Comparison of ENCODE assay signal across 8 cellular contexts in the genomic region with DNA sequence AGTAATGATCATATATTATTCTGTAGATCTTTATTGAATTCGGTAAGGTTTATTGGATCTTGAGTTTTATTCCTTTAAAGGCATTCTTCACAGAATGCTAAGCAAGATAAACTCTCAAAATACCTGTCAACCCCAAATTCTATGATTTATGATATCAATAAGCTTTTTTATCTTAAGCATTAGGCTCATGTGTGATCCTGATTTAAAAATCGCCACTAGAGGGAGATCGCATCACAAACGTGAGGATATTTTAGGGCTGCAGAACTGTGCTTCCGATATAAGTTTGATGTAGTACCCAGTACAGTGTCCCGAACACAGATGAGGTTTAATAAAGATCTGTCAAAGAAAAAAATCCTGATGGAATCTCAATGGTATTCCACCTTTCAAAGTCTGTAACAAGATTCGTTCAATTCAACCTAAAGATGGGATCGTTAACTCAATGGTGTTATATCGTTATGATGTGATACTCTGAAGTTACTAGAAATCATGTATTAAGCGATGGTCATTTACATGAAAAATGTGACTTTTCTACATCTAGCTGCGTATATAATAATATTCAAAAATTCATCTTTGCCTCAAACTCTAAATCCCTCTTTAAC.
DNase-seq lines count a peak whose midpoint lies in the region; ATAC-seq and TF ChIP-seq lines count a peak whose summit lies in the region.

No MANE protein-coding gene starts in this region.

- no peak overlapping the region for H3K4me2 ChIP-seq in HCT116 (ENCODE audit: low read length)

- peak; percentile 56 for TF ChIP-seq RAD21 in HCT116 (IDR thresholded peaks at IDR 0.05; ENCODE audit: low read depth)

- no peak for TF ChIP-seq POLR2A in HCT116 (IDR thresholded peaks at IDR 0.05; ENCODE audit: borderline replicate concordance, extremely low read depth, insufficient read depth, insufficient read length)
- no peak for TF ChIP-seq POLR2A in heart left ventricle (IDR thresholded peaks at IDR 0.05)
- no peak for TF ChIP-seq POLR2A in sigmoid colon (IDR thresholded peaks at IDR 0.05)

- H3K9me3 ChIP-seq in HCT116 (ENCODE audit: control insufficient read depth in 1 of 2, insufficient read depth in 1 of 2, low read depth in 1 of 2, low read length in 2 of 2) (no peaks in the 10 kb centered on the region), heart left ventricle (no peaks in the 10 kb centered on the region), sigmoid colon (no peaks in the 10 kb centered on the region)

- H3K27me3 ChIP-seq in HCT116 (ENCODE audit: insufficient read depth, low read length), result no peaks in the 10 kb centered on the region
- H3K27me3 ChIP-seq in heart left ventricle, result no peaks in the 10 kb centered on the region
- no peaks in the 10 kb centered on the region for H3K27me3 ChIP-seq in sigmoid colon

- intact Hi-C loops in Right ventricle myocardium superior (cut with DNase I) (loop anchor here (5.0 kb wide), 1 partner anchor 263 kb away; no protein-coding TSS in a partner anchor), Right ventricle myocardium inferior (cut with DNase I) (loop anchor here (5.0 kb wide), 1 partner anchor 263 kb away; no protein-coding TSS in a partner anchor), HCT116 (cut with micrococcal nuclease) (no loop called here), heart left ventricle (cut with DNase I) (loop anchor here (2.0 to 10.0 kb wide), 5 partner anchors 263 to 416 kb away; no protein-coding TSS in a partner anchor), sigmoid colon (cut with DNase I) (no loop called here)

- WGBS in heart left ventricle, 4 donors, result 36 to 40% (median 37%) methylated on average over 11 of the region's 11 CpGs
- WGBS in sigmoid colon, 2 donors, result 30 to 34% methylated on average over 11 of the region's 11 CpGs

- no peaks in the 10 kb centered on the region for H3K36me3 Mint-ChIP-seq in WTC11

- H3K9me3 Mint-ChIP-seq in WTC11, result no peaks in the 10 kb centered on the region

- peak overlapping the region; percentile 23 for H2AFZ ChIP-seq in HCT116 (ENCODE audit: low read depth, low read length, poor library complexity, severe bottlenecking)

- H3K27ac ChIP-seq in HCT116 (ENCODE audit: low read depth, low read length) (no peak overlapping the region), heart left ventricle (no peak overlapping the region), sigmoid colon (no peak overlapping the region)

- no TSS peak for BruUV-seq in HCT116 (replicated peaks; lab: Mats Ljungman, UMichigan)

- H3K79me2 ChIP-seq in HCT116 (ENCODE audit: insufficient read depth, low read length), result no peaks in the 10 kb centered on the region

- H3K27ac Mint-ChIP-seq in WTC11, result no peak overlapping the region

- POLR2A ChIA-PET in HCT116 (lab: Charles Lee) (interaction anchor here (0.6 kb wide), 1 partner anchor 241 kb away, joined by 4 read pairs; no protein-coding TSS in a partner anchor), WTC11 (lab: Charles Lee) (no interaction called here)

- H3K36me3 ChIP-seq in HCT116 (ENCODE audit: control insufficient read depth in 1 of 2, insufficient read depth in 2 of 2, low read length in 2 of 2) (no peaks in the 10 kb centered on the region), heart left ventricle (no peaks in the 10 kb centered on the region), sigmoid colon (no peaks in the 10 kb centered on the region)

- CTCF ChIA-PET in HCT116 (lab: Charles Lee) (interaction anchor here (0.6 to 1.5 kb wide), 7 partner anchors 8 to 442 kb away, joined by 3 to 6 read pairs (median 4); no protein-coding TSS in a partner anchor), WTC11 (lab: Charles Lee) (interaction anchor here (0.6 to 3.0 kb wide), 8 partner anchors 22 to 262 kb away, joined by 3 to 25 read pairs (median 4); a partner anchor contains a TSS)

- DNase-seq in Right ventricle myocardium superior, result no peak
- no peak for DNase-seq in Right ventricle myocardium inferior (ENCODE audit: missing footprints)
- DNase-seq in HCT116 (ENCODE audit: low read depth, low spot score), result peak; percentile 36
- DNase-seq in NCI-H1092 treated with DMSO at 0.1 percent for 48 hours (lab: John Stamatoyannopoulos, UW), result peak; percentile 49
- no peak for DNase-seq in WTC11 (ENCODE audit: low spot score)
- no peak for DNase-seq in heart left ventricle
- DNase-seq in sigmoid colon, result no peak
- no peak for DNase-seq in activated CD8-positive, alpha-beta memory T cell treated with anti-CD3 and anti-CD28 coated beads for 24 hours

- TF ChIP-seq CTCF in HCT116 (IDR thresholded peaks at IDR 0.05 in 2 of 3, conservative IDR thresholded peaks at IDR 0.05 in 1 of 3; ENCODE audit: borderline replicate concordance in 1 of 3, insufficient read depth in 1 of 3, low read depth in 2 of 3, low read length in 2 of 3) (peak; percentile 39 to 83 (median 61); a peak in 5 of 6 replicates), WTC11 (IDR thresholded peaks at IDR 0.05) (peak; percentile 50; the same call in 1 of the 2 replicates), heart left ventricle (IDR thresholded peaks at IDR 0.05) (peak; percentile 54 to 77 (median 65)), sigmoid colon (IDR thresholded peaks at IDR 0.05) (peak in 3 of 4 experiments; percentile 38 to 53 (median 48))

- TF ChIP-seq EP300 in sigmoid colon (IDR thresholded peaks at IDR 0.05), result no peak

- H3K4me3 ChIP-seq in HCT116 (replicated peaks in 1 of 2; ENCODE audit: low read depth in 1 of 2, low read length in 2 of 2), result no peak overlapping the region
- no peak overlapping the region for H3K4me3 ChIP-seq in heart left ventricle
- no peak overlapping the region for H3K4me3 ChIP-seq in sigmoid colon

- no peaks in the 10 kb centered on the region; the same call in 1 of the 2 replicates for H3K27me3 Mint-ChIP-seq in WTC11 (ENCODE audit: low read depth)

- ATAC-seq in Right ventricle myocardium superior (ENCODE audit: poor library complexity) (peak; percentile 80), Right ventricle myocardium inferior (no peak), HCT116 (peak; percentile 84), WTC11 (0 out of 2 replicates have a peak, but pooled peaks have one; percentile 43), heart left ventricle (peak; percentile 53 to 81 (median 70))

- RAD21 ChIA-PET in HCT116 (lab: Charles Lee; ENCODE audit: low non-redundant PET in 1 of 2, low total read pairs in 2 of 2, uncharacterized antibody in 2 of 2, unreplicated experiment in 2 of 2), result no interaction called here

- H3K4me3 Mint-ChIP-seq in WTC11, result no peak overlapping the region

- H3K4me1 ChIP-seq in HCT116 (ENCODE audit: control insufficient read depth in 1 of 2, insufficient read depth in 2 of 2, low read length in 2 of 2), result no peaks in the 10 kb centered on the region
- H3K4me1 ChIP-seq in heart left ventricle, result no peaks in the 10 kb centered on the region
- no peaks in the 10 kb centered on the region for H3K4me1 ChIP-seq in sigmoid colon

- peaks cover 6% of the 10 kb centered on the region for H3K4me1 Mint-ChIP-seq in WTC11

- no peaks in the 10 kb centered on the region for H4K20me1 ChIP-seq in HCT116 (ENCODE audit: insufficient read depth)

- H3K9ac ChIP-seq in HCT116 (ENCODE audit: low read length), result no peak overlapping the region

- no peaks in the 10 kb centered on the region for H3K9me2 ChIP-seq in HCT116 (ENCODE audit: insufficient read depth)

TF ChIP-seq in HCT116, 20 proteins besides CTCF, POLR2A, EP300 and RAD21 (continues in another document):
- TF ChIP-seq, protein P1, sequence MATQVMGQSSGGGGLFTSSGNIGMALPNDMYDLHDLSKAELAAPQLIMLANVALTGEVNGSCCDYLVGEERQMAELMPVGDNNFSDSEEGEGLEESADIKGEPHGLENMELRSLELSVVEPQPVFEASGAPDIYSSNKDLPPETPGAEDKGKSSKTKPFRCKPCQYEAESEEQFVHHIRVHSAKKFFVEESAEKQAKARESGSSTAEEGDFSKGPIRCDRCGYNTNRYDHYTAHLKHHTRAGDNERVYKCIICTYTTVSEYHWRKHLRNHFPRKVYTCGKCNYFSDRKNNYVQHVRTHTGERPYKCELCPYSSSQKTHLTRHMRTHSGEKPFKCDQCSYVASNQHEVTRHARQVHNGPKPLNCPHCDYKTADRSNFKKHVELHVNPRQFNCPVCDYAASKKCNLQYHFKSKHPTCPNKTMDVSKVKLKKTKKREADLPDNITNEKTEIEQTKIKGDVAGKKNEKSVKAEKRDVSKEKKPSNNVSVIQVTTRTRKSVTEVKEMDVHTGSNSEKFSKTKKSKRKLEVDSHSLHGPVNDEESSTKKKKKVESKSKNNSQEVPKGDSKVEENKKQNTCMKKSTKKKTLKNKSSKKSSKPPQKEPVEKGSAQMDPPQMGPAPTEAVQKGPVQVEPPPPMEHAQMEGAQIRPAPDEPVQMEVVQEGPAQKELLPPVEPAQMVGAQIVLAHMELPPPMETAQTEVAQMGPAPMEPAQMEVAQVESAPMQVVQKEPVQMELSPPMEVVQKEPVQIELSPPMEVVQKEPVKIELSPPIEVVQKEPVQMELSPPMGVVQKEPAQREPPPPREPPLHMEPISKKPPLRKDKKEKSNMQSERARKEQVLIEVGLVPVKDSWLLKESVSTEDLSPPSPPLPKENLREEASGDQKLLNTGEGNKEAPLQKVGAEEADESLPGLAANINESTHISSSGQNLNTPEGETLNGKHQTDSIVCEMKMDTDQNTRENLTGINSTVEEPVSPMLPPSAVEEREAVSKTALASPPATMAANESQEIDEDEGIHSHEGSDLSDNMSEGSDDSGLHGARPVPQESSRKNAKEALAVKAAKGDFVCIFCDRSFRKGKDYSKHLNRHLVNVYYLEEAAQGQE (IDR thresholded peaks at IDR 0.05; ENCODE audit: low read depth), result no peak

TF ChIP-seq in WTC11, 78 proteins besides CTCF, POLR2A, EP300 and RAD21 (continues in another document):
- TF ChIP-seq NFE2L1 (CRISPR knock-in tag; IDR thresholded peaks at IDR 0.05), result no peak
- TF ChIP-seq, protein P2, sequence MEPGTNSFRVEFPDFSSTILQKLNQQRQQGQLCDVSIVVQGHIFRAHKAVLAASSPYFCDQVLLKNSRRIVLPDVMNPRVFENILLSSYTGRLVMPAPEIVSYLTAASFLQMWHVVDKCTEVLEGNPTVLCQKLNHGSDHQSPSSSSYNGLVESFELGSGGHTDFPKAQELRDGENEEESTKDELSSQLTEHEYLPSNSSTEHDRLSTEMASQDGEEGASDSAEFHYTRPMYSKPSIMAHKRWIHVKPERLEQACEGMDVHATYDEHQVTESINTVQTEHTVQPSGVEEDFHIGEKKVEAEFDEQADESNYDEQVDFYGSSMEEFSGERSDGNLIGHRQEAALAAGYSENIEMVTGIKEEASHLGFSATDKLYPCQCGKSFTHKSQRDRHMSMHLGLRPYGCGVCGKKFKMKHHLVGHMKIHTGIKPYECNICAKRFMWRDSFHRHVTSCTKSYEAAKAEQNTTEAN (CRISPR knock-in tag; IDR thresholded peaks at IDR 0.05), result no peak
- TF ChIP-seq, protein P3, sequence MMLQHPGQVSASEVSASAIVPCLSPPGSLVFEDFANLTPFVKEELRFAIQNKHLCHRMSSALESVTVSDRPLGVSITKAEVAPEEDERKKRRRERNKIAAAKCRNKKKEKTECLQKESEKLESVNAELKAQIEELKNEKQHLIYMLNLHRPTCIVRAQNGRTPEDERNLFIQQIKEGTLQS (CRISPR knock-in tag; conservative IDR thresholded peaks at IDR 0.05), result no peak
- TF ChIP-seq OVOL2 (CRISPR knock-in tag; IDR thresholded peaks at IDR 0.05; ENCODE audit: borderline replicate concordance), result no peak
- no peak for TF ChIP-seq SP1 (CRISPR knock-in tag; conservative IDR thresholded peaks at IDR 0.05)
- no peak for TF ChIP-seq JAZF1 (CRISPR knock-in tag; IDR thresholded peaks at IDR 0.05)
- no peak for TF ChIP-seq NFYB (CRISPR knock-in tag; conservative IDR thresholded peaks at IDR 0.05; ENCODE audit: low read depth)

Comparison
In these comparisons a context has a peak if more than half of its experiments do, and no peak if none do; other contexts are left out.
1. DNase-seq: peak in HCT116 (single experiment) and NCI-H1092 treated with DMSO at 0.1 percent for 48 hours (single experiment); none in Right ventricle myocardium superior (single experiment), Right ventricle myocardium inferior (single experiment), WTC11 (single experiment), heart left ventricle (0 of 5), sigmoid colon (single experiment) and activated CD8-positive, alpha-beta memory T cell treated with anti-CD3 and anti-CD28 coated beads for 24 hours (single experiment).
2. intact Hi-C loops: an anchor here in Right ventricle myocardium superior (5.0 kb wide), Right ventricle myocardium inferior (5.0 kb wide) and heart left ventricle (2.0 to 10.0 kb wide); none called in HCT116 and sigmoid colon.
3. Peak in every context shown above with its lines, with median percentiles within 50 percentile points of each other: CTCF ChIP-seq.